In the genomic region with DNA sequence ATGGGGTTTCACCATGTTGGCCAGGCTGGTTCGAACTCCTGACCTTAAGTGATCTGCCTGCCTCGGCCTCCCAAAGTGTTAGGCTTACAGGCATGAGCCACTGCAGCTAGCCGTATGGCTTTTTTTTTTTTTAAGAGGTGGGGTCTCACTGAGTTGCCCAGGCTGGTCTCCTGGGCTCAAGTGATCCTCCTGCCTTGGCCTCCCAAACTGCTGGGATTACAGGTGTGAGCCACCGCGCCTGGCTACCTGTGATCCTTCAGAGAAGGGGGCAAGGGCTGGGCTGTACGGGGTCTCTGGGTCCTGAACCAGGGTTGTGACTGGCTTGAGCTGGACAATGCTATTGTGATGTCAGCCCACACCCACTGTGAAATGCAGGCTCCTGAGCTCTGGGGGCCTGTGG, we compare ENCODE assay signal across 1 cellular context.
TF ChIP-seq lines count a peak whose summit lies in the region.

A gene with protein sequence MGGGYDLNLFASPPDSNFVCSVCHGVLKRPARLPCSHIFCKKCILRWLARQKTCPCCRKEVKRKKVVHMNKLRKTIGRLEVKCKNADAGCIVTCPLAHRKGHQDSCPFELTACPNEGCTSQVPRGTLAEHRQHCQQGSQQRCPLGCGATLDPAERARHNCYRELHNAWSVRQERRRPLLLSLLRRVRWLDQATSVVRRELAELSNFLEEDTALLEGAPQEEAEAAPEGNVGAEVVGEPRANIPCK (plus strand): TSS at position 397 of the 400 bp plus-strand sequence. CDS start 26 bp downstream, outside the sequence.

TF ChIP-seq in GM23338, 12 proteins besides CTCF, POLR2A, EP300 and RAD21 (continued from another document):
- TF ChIP-seq, protein P1, sequence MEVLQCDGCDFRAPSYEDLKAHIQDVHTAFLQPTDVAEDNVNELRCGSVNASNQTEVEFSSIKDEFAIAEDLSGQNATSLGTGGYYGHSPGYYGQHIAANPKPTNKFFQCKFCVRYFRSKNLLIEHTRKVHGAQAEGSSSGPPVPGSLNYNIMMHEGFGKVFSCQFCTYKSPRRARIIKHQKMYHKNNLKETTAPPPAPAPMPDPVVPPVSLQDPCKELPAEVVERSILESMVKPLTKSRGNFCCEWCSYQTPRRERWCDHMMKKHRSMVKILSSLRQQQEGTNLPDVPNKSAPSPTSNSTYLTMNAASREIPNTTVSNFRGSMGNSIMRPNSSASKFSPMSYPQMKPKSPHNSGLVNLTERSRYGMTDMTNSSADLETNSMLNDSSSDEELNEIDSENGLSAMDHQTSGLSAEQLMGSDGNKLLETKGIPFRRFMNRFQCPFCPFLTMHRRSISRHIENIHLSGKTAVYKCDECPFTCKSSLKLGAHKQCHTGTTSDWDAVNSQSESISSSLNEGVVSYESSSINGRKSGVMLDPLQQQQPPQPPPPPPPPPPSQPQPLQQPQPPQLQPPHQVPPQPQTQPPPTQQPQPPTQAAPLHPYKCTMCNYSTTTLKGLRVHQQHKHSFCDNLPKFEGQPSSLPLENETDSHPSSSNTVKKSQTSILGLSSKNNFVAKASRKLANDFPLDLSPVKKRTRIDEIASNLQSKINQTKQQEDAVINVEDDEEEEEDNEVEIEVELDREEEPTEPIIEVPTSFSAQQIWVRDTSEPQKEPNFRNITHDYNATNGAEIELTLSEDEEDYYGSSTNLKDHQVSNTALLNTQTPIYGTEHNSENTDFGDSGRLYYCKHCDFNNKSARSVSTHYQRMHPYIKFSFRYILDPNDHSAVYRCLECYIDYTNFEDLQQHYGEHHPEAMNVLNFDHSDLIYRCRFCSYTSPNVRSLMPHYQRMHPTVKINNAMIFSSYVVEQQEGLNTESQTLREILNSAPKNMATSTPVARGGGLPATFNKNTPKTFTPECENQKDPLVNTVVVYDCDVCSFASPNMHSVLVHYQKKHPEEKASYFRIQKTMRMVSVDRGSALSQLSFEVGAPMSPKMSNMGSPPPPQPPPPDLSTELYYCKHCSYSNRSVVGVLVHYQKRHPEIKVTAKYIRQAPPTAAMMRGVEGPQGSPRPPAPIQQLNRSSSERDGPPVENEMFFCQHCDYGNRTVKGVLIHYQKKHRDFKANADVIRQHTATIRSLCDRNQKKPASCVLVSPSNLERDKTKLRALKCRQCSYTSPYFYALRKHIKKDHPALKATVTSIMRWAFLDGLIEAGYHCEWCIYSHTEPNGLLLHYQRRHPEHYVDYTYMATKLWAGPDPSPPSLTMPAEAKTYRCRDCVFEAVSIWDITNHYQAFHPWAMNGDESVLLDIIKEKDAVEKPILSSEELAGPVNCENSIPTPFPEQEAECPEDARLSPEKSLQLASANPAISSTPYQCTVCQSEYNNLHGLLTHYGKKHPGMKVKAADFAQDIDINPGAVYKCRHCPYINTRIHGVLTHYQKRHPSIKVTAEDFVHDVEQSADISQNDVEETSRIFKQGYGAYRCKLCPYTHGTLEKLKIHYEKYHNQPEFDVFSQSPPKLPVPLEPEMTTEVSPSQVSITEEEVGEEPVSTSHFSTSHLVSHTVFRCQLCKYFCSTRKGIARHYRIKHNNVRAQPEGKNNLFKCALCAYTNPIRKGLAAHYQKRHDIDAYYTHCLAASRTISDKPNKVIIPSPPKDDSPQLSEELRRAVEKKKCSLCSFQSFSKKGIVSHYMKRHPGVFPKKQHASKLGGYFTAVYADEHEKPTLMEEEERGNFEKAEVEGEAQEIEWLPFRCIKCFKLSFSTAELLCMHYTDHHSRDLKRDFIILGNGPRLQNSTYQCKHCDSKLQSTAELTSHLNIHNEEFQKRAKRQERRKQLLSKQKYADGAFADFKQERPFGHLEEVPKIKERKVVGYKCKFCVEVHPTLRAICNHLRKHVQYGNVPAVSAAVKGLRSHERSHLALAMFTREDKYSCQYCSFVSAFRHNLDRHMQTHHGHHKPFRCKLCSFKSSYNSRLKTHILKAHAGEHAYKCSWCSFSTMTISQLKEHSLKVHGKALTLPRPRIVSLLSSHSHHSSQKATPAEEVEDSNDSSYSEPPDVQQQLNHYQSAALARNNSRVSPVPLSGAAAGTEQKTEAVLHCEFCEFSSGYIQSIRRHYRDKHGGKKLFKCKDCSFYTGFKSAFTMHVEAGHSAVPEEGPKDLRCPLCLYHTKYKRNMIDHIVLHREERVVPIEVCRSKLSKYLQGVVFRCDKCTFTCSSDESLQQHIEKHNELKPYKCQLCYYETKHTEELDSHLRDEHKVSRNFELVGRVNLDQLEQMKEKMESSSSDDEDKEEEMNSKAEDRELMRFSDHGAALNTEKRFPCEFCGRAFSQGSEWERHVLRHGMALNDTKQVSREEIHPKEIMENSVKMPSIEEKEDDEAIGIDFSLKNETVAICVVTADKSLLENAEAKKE (CRISPR knock-in tag; IDR thresholded peaks at IDR 0.05): no peak
- no peak for TF ChIP-seq ZNF114 (CRISPR knock-in tag; IDR thresholded peaks at IDR 0.05)
- TF ChIP-seq POLR2AphosphoS5 (IDR thresholded peaks at IDR 0.05; ENCODE audit: low read depth): no peak
- TF ChIP-seq, protein P2, sequence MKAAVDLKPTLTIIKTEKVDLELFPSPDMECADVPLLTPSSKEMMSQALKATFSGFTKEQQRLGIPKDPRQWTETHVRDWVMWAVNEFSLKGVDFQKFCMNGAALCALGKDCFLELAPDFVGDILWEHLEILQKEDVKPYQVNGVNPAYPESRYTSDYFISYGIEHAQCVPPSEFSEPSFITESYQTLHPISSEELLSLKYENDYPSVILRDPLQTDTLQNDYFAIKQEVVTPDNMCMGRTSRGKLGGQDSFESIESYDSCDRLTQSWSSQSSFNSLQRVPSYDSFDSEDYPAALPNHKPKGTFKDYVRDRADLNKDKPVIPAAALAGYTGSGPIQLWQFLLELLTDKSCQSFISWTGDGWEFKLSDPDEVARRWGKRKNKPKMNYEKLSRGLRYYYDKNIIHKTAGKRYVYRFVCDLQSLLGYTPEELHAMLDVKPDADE (IDR thresholded peaks at IDR 0.05): no peak
- TF ChIP-seq EZH2phosphoT487 (IDR thresholded peaks at IDR 0.05; ENCODE audit: unreplicated experiment): no peak
